In genomic region chr17:42698736-42699414, GRCh38 we compare ENCODE assay signal across 10 cellular contexts. TPM values are rescaled to one million over a fixed set of nuclear protein-coding genes. Genes with fewer than 3 reads are reported as not detected.
DNase-seq lines count a peak whose midpoint lies in the region; ATAC-seq and TF ChIP-seq lines count a peak whose summit lies in the region.
"Had no signal": no experiment of that assay in that cellular context is flagged by ENCODE, and none has a peak within 500 bp of the region (broad histone marks: within the 10 kb centered on the region; RNA-seq: fewer than 3 reads in every experiment).

No MANE protein-coding gene starts in this region.

- no peak overlapping the region for H3K4me2 ChIP-seq in mesendoderm (ENCODE audit: low read length)

- H3K4me3 ChIP-seq in BJ (ENCODE audit: low read depth, low read length) (no peak overlapping the region), colonic mucosa (no peak overlapping the region), mesendoderm (ENCODE audit: low read length) (no peak overlapping the region)

- no peak overlapping the region for H4K5ac ChIP-seq in mesendoderm (ENCODE audit: low read length)

- H3K4me1 ChIP-seq in colonic mucosa = no peaks in the 10 kb centered on the region
- no peaks in the 10 kb centered on the region for H3K4me1 ChIP-seq in mesendoderm (ENCODE audit: control insufficient read depth, low read depth, low read length)

- no peak overlapping the region for H3K23ac ChIP-seq in mesendoderm (ENCODE audit: low read length)

- intact Hi-C loops in colonic mucosa (cut with DNase I) = no loop called here

- H3K9me3 ChIP-seq in colonic mucosa = no peaks in the 10 kb centered on the region

- H2BK15ac ChIP-seq in mesendoderm (replicated peaks; ENCODE audit: low read depth) = no peak overlapping the region

- H3K79me1 ChIP-seq in mesendoderm (ENCODE audit: low read length) = no peaks in the 10 kb centered on the region

- H3K9ac ChIP-seq in colonic mucosa (ENCODE audit: low read depth in 2 of 2, low read length in 2 of 2) = no peak overlapping the region
- H3K9ac ChIP-seq in mesendoderm (ENCODE audit: low read length) = no peak overlapping the region

- no peak overlapping the region for H4K8ac ChIP-seq in mesendoderm (ENCODE audit: low read depth, low read length)

- no peaks in the 10 kb centered on the region for H3K27me3 ChIP-seq in BJ (ENCODE audit: control insufficient read depth, insufficient read depth, low read length)
- H3K27me3 ChIP-seq in colonic mucosa = no peaks in the 10 kb centered on the region
- H3K27me3 ChIP-seq in mesendoderm (ENCODE audit: insufficient read depth, low read length, poor library complexity) = no peaks in the 10 kb centered on the region

- no peak overlapping the region for H2BK120ac ChIP-seq in mesendoderm (ENCODE audit: low read depth, low read length)

- no peak overlapping the region for H2BK5ac ChIP-seq in mesendoderm (ENCODE audit: low read length)

- no peak overlapping the region for H3K56ac ChIP-seq in mesendoderm (ENCODE audit: low read length)

- POLR2A ChIA-PET in BJ (lab: Charles Lee) = interaction anchor here (0.6 kb wide), 1 partner anchor 163 kb away, joined by 3 read pairs; the partner anchor contains the start of gene NAGLU

- H3K79me2 ChIP-seq in mesendoderm (ENCODE audit: control insufficient read depth, insufficient read depth, low read length) = no peaks in the 10 kb centered on the region

- CTCF ChIA-PET in BJ (lab: Yijun Ruan, JAX) = interaction anchor here (0.8 to 2.9 kb wide), 3 partner anchors 15 to 121 kb away, joined by 3 to 9 read pairs (median 8); partner anchors contain the start of gene PSMC3IP

- H3K27ac ChIP-seq in colonic mucosa = no peak overlapping the region
- no peak overlapping the region for H3K27ac ChIP-seq in mesendoderm (ENCODE audit: low read depth, low read length)

- TF ChIP-seq CTCF in BJ (IDR thresholded peaks at IDR 0.05; ENCODE audit: insufficient read depth, low read depth, low read length) = no peak
- TF ChIP-seq CTCF in colonic mucosa (IDR thresholded peaks at IDR 0.05) = no peak

- H3K4ac ChIP-seq in mesendoderm (ENCODE audit: low read depth, low read length) = no peak overlapping the region

- H2AK5ac ChIP-seq in mesendoderm (ENCODE audit: low read length) = no peak overlapping the region

- DNase-seq in BJ (ENCODE audit: low read depth) = peak; percentile 40
- DNase-seq in M059J (ENCODE audit: low read depth) = peak; percentile 73
- peak; percentile 27 for DNase-seq in colonic mucosa
- peak; percentile 60 for DNase-seq in mesendoderm
- DNase-seq in NCI-H1048 (lab: John Stamatoyannopoulos, UW) = no peak
- no peak for DNase-seq in effector CD4-positive, alpha-beta T cell
- no peak for DNase-seq in stimulated activated CD4-positive, alpha-beta T cell treated with anti-CD3 and anti-CD28 coated beads, Interleukin-4, amount 100 ng/mL, for 4 hours
- DNase-seq: DMS53, RPMI8226 had no signal

- WGBS in mesendoderm (ENCODE audit: extremely low coverage, insufficient coverage, low lambda C conversion rate) = no CpG with 5 or more reads among the region's 2 CpGs

- ATAC-seq in GM18519 (IDR thresholded peaks at IDR 0.05; ENCODE audit: low FRiP score, unreplicated experiment) = no peak

- no peak overlapping the region for H3K18ac ChIP-seq in mesendoderm (ENCODE audit: low read length)

- peaks cover 24% of the 10 kb centered on the region for H3K36me3 ChIP-seq in BJ (ENCODE audit: control insufficient read depth, insufficient read depth, low read length)
- no peaks in the 10 kb centered on the region for H3K36me3 ChIP-seq in colonic mucosa
- no peaks in the 10 kb centered on the region for H3K36me3 ChIP-seq in mesendoderm (ENCODE audit: control insufficient read depth, insufficient read depth, low read length)

RNA-seq across cellular contexts. Expression of gene CNTNAP1, which starts 16.5 kb away (rescaled TPM):
- 51.8 and 90.6 TPM in 2 replicates for polyA plus RNA-seq in BJ (2011; rRNA removed)
- polyA minus RNA-seq in BJ (2011; rRNA and poly(A)+ RNA removed) = 24.6 and 25.6 TPM in 2 replicates
- total RNA-seq in M059J (2014; rRNA removed; shearing (Covaris generic)) = 5.4 and 11.8 TPM in 2 replicates
- 1 to 10 TPM; 1.5 to 5.0 TPM for total RNA-seq in colonic mucosa
- 0.32 TPM for polyA plus RNA-seq in mesendoderm (2013, experiment 1 of 2)
- polyA plus RNA-seq in mesendoderm (2013, experiment 2 of 2) = 0.27 TPM

RNA-seq across cellular contexts. Expression of gene CCR10, which starts 17.2 kb away (rescaled TPM):
- polyA plus RNA-seq in BJ (2011; rRNA removed) = 0.91 and 2.3 TPM in 2 replicates
- 0.38 and 0.57 TPM in 2 replicates for polyA minus RNA-seq in BJ (2011; rRNA and poly(A)+ RNA removed)
- total RNA-seq in M059J (2014; rRNA removed; shearing (Covaris generic)) = 0.32 TPM in 1 of 2 replicates, not detected in the other
- under 1 TPM; 0.56 to 0.86 TPM for total RNA-seq in colonic mucosa
- 0.08 TPM for polyA plus RNA-seq in mesendoderm (2013, experiment 1 of 2)
- polyA plus RNA-seq in mesendoderm (2013, experiment 2 of 2) = 0.21 TPM

RNA-seq across cellular contexts. Expression of gene PLEKHH3, which starts 22.1 kb away (rescaled TPM):
- 5.6 and 9.1 TPM in 2 replicates for polyA plus RNA-seq in BJ (2011; rRNA removed)
- 3.7 and 3.9 TPM in 2 replicates for polyA minus RNA-seq in BJ (2011; rRNA and poly(A)+ RNA removed)
- 14.9 and 17.8 TPM in 2 replicates for total RNA-seq in M059J (2014; rRNA removed; shearing (Covaris generic))
- total RNA-seq in colonic mucosa = 10 to 100 TPM; 14.6 to 17.6 TPM
- polyA plus RNA-seq in mesendoderm (2013, experiment 1 of 2) = 5.1 TPM
- polyA plus RNA-seq in mesendoderm (2013, experiment 2 of 2) = 5.7 TPM

RNA-seq across cellular contexts. Expression of gene TUBG2, which starts 39.8 kb away (rescaled TPM):
- 11.4 and 15.1 TPM in 2 replicates for polyA plus RNA-seq in BJ (2011; rRNA removed)
- 7.2 and 9.4 TPM in 2 replicates for polyA minus RNA-seq in BJ (2011; rRNA and poly(A)+ RNA removed)
- 15.9 and 21.0 TPM in 2 replicates for total RNA-seq in M059J (2014; rRNA removed; shearing (Covaris generic))
- total RNA-seq in colonic mucosa = 1 to 10 TPM; 5.6 to 7.7 TPM
- 6.8 TPM for polyA plus RNA-seq in mesendoderm (2013, experiment 1 of 2)
- 7.1 TPM for polyA plus RNA-seq in mesendoderm (2013, experiment 2 of 2)

RNA-seq across cellular contexts. Expression of gene EZH1, which starts 46.0 kb away (rescaled TPM):
- polyA plus RNA-seq in BJ (2011; rRNA removed) = 30.4 and 32.0 TPM in 2 replicates
- 25.7 and 32.3 TPM in 2 replicates for polyA minus RNA-seq in BJ (2011; rRNA and poly(A)+ RNA removed)
- 4.5 and 7.8 TPM in 2 replicates for total RNA-seq in M059J (2014; rRNA removed; shearing (Covaris generic))
- total RNA-seq in colonic mucosa = 10 to 100 TPM; 15.9 to 20.3 TPM
- 6.3 TPM for polyA plus RNA-seq in mesendoderm (2013, experiment 1 of 2)
- polyA plus RNA-seq in mesendoderm (2013, experiment 2 of 2) = 6.4 TPM

Comparison
In these comparisons a context has a peak if more than half of its experiments do, and no peak if none do; other contexts are left out.
1. DNase-seq: peak in BJ (single experiment), M059J (single experiment), colonic mucosa (single experiment) and mesendoderm (single experiment); none in NCI-H1048 (single experiment), effector CD4-positive, alpha-beta T cell (single experiment) and stimulated activated CD4-positive, alpha-beta T cell treated with anti-CD3 and anti-CD28 coated beads, Interleukin-4, amount 100 ng/mL, for 4 hours (0 of 2).